8 cellular contexts compared by ENCODE assay signal in the genomic region with DNA sequence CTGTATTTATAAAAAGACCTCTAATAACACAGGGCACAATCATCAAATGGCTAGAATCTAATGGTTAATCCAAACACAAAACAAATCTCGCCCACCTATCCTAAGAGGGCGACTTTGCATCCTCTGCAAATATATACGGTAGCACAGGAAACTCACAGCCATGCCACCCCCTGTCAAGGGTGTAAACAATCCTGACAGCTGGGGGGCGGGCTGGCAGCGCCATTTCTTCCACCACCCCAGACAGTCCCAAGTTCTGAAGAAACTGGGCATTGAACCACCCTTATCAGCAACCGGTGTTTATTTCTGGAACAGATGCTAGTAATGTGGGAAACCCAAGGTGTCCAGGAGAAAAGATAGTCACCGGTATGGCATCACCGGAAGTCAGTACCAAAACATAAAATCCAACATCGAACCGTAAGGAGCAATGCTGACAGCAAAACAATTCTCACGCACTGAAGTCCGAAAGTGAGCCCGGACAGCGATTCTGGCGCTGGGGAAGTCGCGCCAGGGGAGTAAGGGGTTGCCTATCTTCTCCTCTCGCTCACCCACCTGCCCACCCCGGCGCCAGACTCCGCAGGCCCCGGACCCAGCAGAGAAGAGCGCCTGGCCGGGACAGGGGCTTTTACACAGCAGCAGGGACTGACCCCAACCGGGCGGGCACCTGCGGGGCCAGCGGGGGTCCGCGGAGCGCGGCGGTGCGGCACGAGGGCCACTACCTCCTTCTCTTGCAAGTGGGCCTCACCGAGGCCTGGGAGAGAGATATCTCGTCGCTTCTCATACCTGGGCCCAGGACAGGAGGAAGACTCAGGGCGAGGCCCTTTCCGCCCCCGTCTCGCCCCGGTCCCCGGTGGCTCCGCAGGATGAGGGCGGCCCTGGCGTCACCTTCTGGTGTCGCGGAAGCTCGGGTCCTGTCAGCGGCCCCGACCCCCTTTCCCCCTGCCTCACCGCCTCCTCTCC. TPM values are rescaled to one million over a fixed set of nuclear protein-coding genes. Genes with fewer than 3 reads are reported as not detected.
DNase-seq lines count a peak whose midpoint lies in the region; ATAC-seq lines count a peak whose summit lies in the region.

No MANE protein-coding gene starts in this region.

- peak; percentile 74 for ATAC-seq in activated CD4-positive, alpha-beta T cell treated with anti-CD3 and anti-CD28 coated beads for 36 hours
- ATAC-seq in HG02943 (IDR thresholded peaks at IDR 0.05; ENCODE audit: low read depth, unreplicated experiment) (peak; percentile 26), left cardiac atrium (peak; percentile 50 to 61)

- peak overlapping the region; percentile 89 for H3K4me3 Mint-ChIP-seq in activated CD4-positive, alpha-beta T cell treated with anti-CD3 and anti-CD28 coated beads for 36 hours
- peak overlapping the region; percentile 97 for H3K4me3 Mint-ChIP-seq in activated naive CD8-positive, alpha-beta T cell

- CTCF ChIA-PET in activated CD4-positive, alpha-beta T cell treated with anti-CD3 and anti-CD28 coated beads for 36 hours (lab: Charles Lee): interaction anchor here (0.6 to 2.0 kb wide), 5 partner anchors 22 to 221 kb away, joined by 3 to 6 read pairs (median 4); a partner anchor contains a TSS

- POLR2A ChIA-PET in activated CD4-positive, alpha-beta T cell treated with anti-CD3 and anti-CD28 coated beads for 36 hours (lab: Charles Lee): no interaction called here

- no peaks in the 10 kb centered on the region for H3K9me3 Mint-ChIP-seq in activated CD4-positive, alpha-beta T cell treated with anti-CD3 and anti-CD28 coated beads for 36 hours (ENCODE audit: low read depth)
- no peaks in the 10 kb centered on the region for H3K9me3 Mint-ChIP-seq in activated naive CD8-positive, alpha-beta T cell (ENCODE audit: low read depth)

- peaks cover 5% of the 10 kb centered on the region for H3K36me3 Mint-ChIP-seq in activated CD4-positive, alpha-beta T cell treated with anti-CD3 and anti-CD28 coated beads for 36 hours (ENCODE audit: low read depth)
- H3K36me3 Mint-ChIP-seq in activated naive CD8-positive, alpha-beta T cell: peaks cover 2% of the 10 kb centered on the region

- intact Hi-C loops in activated CD4-positive, alpha-beta T cell treated with anti-CD3 and anti-CD28 coated beads for 36 hours (cut with DNase I, micrococcal nuclease): loop anchor here (1.0 to 5.0 kb wide), 12 partner anchors 36 to 881 kb away; a partner anchor contains a TSS
- intact Hi-C loops in left cardiac atrium (cut with DNase I): no loop called here
- intact Hi-C loops in posterior vena cava (cut with DNase I): no loop called here

- H3K4me1 Mint-ChIP-seq in activated CD4-positive, alpha-beta T cell treated with anti-CD3 and anti-CD28 coated beads for 36 hours: peaks cover 44% of the 10 kb centered on the region
- peaks cover 42% of the 10 kb centered on the region for H3K4me1 Mint-ChIP-seq in activated naive CD8-positive, alpha-beta T cell (ENCODE audit: low read depth)

- peaks cover 8% of the 10 kb centered on the region for H3K27me3 Mint-ChIP-seq in activated CD4-positive, alpha-beta T cell treated with anti-CD3 and anti-CD28 coated beads for 36 hours
- H3K27me3 Mint-ChIP-seq in activated naive CD8-positive, alpha-beta T cell: no peaks in the 10 kb centered on the region

- peak; percentile 59 for DNase-seq in activated CD4-positive, alpha-beta T cell treated with anti-CD3 and anti-CD28 coated beads for 36 hours
- DNase-seq in activated CD4-positive, alpha-beta T cell treated with anti-CD3 and anti-CD28 coated beads, Interleukin-2, amount 50 U/mL, for 4 hours: no peak
- DNase-seq in OCI-M1 (lab: John Stamatoyannopoulos, UW) (peak; percentile 47), left cardiac atrium (peak; percentile 30), posterior vena cava (ENCODE audit: low spot score) (peak; percentile 75), NCI-H510A treated with DMSO at 0.1 percent for 48 hours (lab: John Stamatoyannopoulos, UW) (no peak)

- peak overlapping the region; percentile 75 for H3K27ac Mint-ChIP-seq in activated CD4-positive, alpha-beta T cell treated with anti-CD3 and anti-CD28 coated beads for 36 hours
- H3K27ac Mint-ChIP-seq in activated naive CD8-positive, alpha-beta T cell: peak overlapping the region; percentile 86

RNA-seq across cellular contexts. Expression of a gene that starts 0.6 kb away (rescaled TPM):
- 10 to 100 TPM; 11.4 to 12.2 TPM for total RNA-seq in activated CD4-positive, alpha-beta T cell treated with anti-CD3 and anti-CD28 coated beads for 36 hours
- total RNA-seq in left cardiac atrium (10 to 100 TPM; 30.5 to 31.8 TPM), posterior vena cava (10 to 100 TPM; 29.4 to 32.9 TPM)

RNA-seq across cellular contexts. Expression of a gene that starts 37.5 kb away (rescaled TPM):
- 10 to 100 TPM; 58.2 to 60.0 TPM for total RNA-seq in activated CD4-positive, alpha-beta T cell treated with anti-CD3 and anti-CD28 coated beads for 36 hours
- 100 to 1,000 TPM; 633 to 874 TPM for total RNA-seq in left cardiac atrium
- total RNA-seq in posterior vena cava: 1,000 to 10,000 TPM in 1 of 2 donors, 100 to 1,000 TPM in 1; 654 to 1,001 TPM

Comparison
In these comparisons a context has a peak if more than half of its experiments do, and no peak if none do; other contexts are left out.
1. DNase-seq: peak in activated CD4-positive, alpha-beta T cell treated with anti-CD3 and anti-CD28 coated beads for 36 hours (single experiment), OCI-M1 (single experiment), left cardiac atrium (single experiment) and posterior vena cava (single experiment); none in activated CD4-positive, alpha-beta T cell treated with anti-CD3 and anti-CD28 coated beads, Interleukin-2, amount 50 U/mL, for 4 hours (0 of 2) and NCI-H510A treated with DMSO at 0.1 percent for 48 hours (single experiment).
2. RNA of a gene that starts 37.5 kb away (total RNA-seq): 654 to 1,001 TPM in posterior vena cava and 633 to 874 TPM in left cardiac atrium; 58.2 to 60.0 TPM in activated CD4-positive, alpha-beta T cell treated with anti-CD3 and anti-CD28 coated beads for 36 hours; every median in the first group is over 10 times any median in the second.
3. intact Hi-C loops: an anchor here in activated CD4-positive, alpha-beta T cell treated with anti-CD3 and anti-CD28 coated beads for 36 hours (1.0 to 5.0 kb wide); none called in left cardiac atrium and posterior vena cava.
4. Peak in every context shown above with its lines, with median percentiles within 50 percentile points of each other: ATAC-seq.